10 cellular contexts compared by ENCODE assay signal in the genomic region with DNA sequence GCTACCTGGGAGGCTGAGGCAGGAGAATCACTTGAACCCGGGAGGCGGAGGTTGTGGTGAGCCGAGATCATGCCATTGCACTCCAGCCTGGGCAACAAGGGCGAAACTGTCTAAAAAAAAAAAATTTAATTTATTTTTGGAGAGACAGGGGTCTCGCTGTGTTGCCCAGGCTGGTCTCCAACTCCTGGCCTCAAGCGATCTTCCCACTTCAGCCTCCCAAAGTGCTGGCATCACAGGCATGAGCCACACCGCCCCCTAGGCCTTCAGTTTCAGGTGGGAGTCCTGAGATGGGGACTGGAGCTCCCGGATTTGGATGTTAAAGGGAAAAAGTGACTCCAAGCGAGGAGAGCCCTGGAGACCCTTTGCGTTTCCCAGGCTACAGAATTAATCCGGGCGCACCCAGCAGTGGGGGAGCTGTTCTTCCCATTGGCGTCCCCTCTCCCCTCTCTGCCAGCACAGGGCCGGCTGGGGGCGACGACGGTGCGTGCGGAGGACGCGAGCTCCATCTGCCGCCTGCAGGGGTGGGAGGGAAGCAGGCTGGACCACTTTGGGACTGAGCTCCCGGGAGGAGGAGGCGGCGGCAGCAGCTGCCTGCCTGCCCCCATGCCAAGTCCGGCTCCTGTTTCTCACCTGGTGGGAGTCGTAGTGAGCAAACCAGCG. TPM values are rescaled to one million over a fixed set of nuclear protein-coding genes. Genes with fewer than 3 reads are reported as not detected.
DNase-seq lines count a peak whose midpoint lies in the region; ATAC-seq and TF ChIP-seq lines count a peak whose summit lies in the region.
"Had no signal": no experiment of that assay in that cellular context is flagged by ENCODE, and none has a peak within 500 bp of the region (broad histone marks: within the 10 kb centered on the region; RNA-seq: fewer than 3 reads in every experiment).

No MANE protein-coding gene starts in this region.

- no peak overlapping the region for H3K14ac ChIP-seq in H9 (ENCODE audit: insufficient read depth, low read length)

- peaks cover 7% of the 10 kb centered on the region for H3K9me3 ChIP-seq in H9 (ENCODE audit: control insufficient read depth, low read depth, low read length)
- no peaks in the 10 kb centered on the region for H3K9me3 ChIP-seq in CD8-positive, alpha-beta memory T cell (ENCODE audit: low read length)

- H3K4me1 ChIP-seq in H9 (ENCODE audit: insufficient read depth, low read length): no peaks in the 10 kb centered on the region; the same call in 1 of the 2 replicates
- peaks cover 3% of the 10 kb centered on the region for H3K4me1 ChIP-seq in CD8-positive, alpha-beta memory T cell (ENCODE audit: insufficient read depth, low read length)

- peaks cover 16% of the 10 kb centered on the region for H3K27me3 Mint-ChIP-seq in H9 (ENCODE audit: low read depth)
- H3K27me3 Mint-ChIP-seq in CD8-positive, alpha-beta memory T cell: peaks cover 9 to 35% of the 10 kb centered on the region in 2 donors

- H3K36me3 Mint-ChIP-seq in H9 (ENCODE audit: insufficient read depth in 1 of 3, low read depth in 3 of 3): peaks cover 0 to 7% (median 6%) of the 10 kb centered on the region in 3 experiments; a peak in 4 of 7 replicates
- no peaks in the 10 kb centered on the region for H3K36me3 Mint-ChIP-seq in CD8-positive, alpha-beta memory T cell

- no peak overlapping the region for H4K91ac ChIP-seq in H9 (ENCODE audit: insufficient read length, low read depth, low read length)

- CTCF ChIA-PET in CD8-positive, alpha-beta memory T cell (lab: Charles Lee): interaction anchor here (1.5 kb wide), 1 partner anchor 10 kb away, joined by 3 read pairs; no protein-coding TSS in a partner anchor

- in situ Hi-C loops in astrocyte of the cerebellum (cut with HindIII; ENCODE audit: low sequenced_read_pairs): loop anchor here (5.0 kb wide), 1 partner anchor 46 kb away; no protein-coding TSS in a partner anchor

- peaks cover 7 to 13% of the 10 kb centered on the region in 2 experiments; a peak in 4 of 5 replicates for H3K9me3 Mint-ChIP-seq in H9
- peaks cover 5 to 10% (median 9%) of the 10 kb centered on the region in 5 donors for H3K9me3 Mint-ChIP-seq in CD8-positive, alpha-beta memory T cell

- H3K79me1 ChIP-seq in H9 (ENCODE audit: insufficient read depth, low read depth, low read length, poor library complexity, severe bottlenecking): no peaks in the 10 kb centered on the region

- H2BK120ac ChIP-seq in H9 (ENCODE audit: low read depth, low read length, poor library complexity, severe bottlenecking): no peak overlapping the region

- no peak overlapping the region for H2BK12ac ChIP-seq in H9 (ENCODE audit: insufficient read length, low read depth, low read length)

- H3K4me2 ChIP-seq in H9 (ENCODE audit: insufficient read depth, insufficient read length, low read length): peak overlapping the region; percentile 6

- H3K23me2 ChIP-seq in H9 (ENCODE audit: insufficient read length, low read depth, low read length, poor library complexity, severe bottlenecking): no peaks in the 10 kb centered on the region

- H3K79me2 ChIP-seq in H9 (ENCODE audit: insufficient read depth, low read length): no peaks in the 10 kb centered on the region

- no peak overlapping the region for H4K5ac ChIP-seq in H9 (ENCODE audit: insufficient read length, low read depth, low read length)

- no peak overlapping the region for H2AK5ac ChIP-seq in H9 (ENCODE audit: insufficient read length, low read length)

- H3K4ac ChIP-seq in H9 (ENCODE audit: low read depth, low read length): no peak overlapping the region

- H2AFZ ChIP-seq in H9 (ENCODE audit: low read length): no peak overlapping the region

- no peak overlapping the region for H3K23ac ChIP-seq in H9 (ENCODE audit: insufficient read length, low read depth, low read length)

- POLR2A ChIA-PET in CD8-positive, alpha-beta memory T cell (lab: Charles Lee): no interaction called here

- no peak for ATAC-seq in HG03175 (IDR thresholded peaks at IDR 0.05; ENCODE audit: unreplicated experiment)
- ATAC-seq in GM21390 (IDR thresholded peaks at IDR 0.05; ENCODE audit: unreplicated experiment): no peak
- ATAC-seq: left colon had no signal

- no peak overlapping the region for H4K8ac ChIP-seq in H9 (replicated peaks; ENCODE audit: insufficient read length, low read depth, low read length)

- no peaks in the 10 kb centered on the region for H4K20me1 ChIP-seq in H9 (ENCODE audit: control insufficient read depth, insufficient read depth, insufficient read length)

- no peak overlapping the region for H3K9ac ChIP-seq in H9 (ENCODE audit: extremely low read depth, insufficient read length, low read length)

- no peak overlapping the region for H3K27ac ChIP-seq in H9 (ENCODE audit: insufficient read length, low read depth, low read length)
- H3K27ac ChIP-seq in CD8-positive, alpha-beta memory T cell (ENCODE audit: low read depth, low read length): no peak overlapping the region

- H3K18ac ChIP-seq in H9 (ENCODE audit: insufficient read length, low read depth, low read length): no peak overlapping the region

- H3K27ac Mint-ChIP-seq in H9: no peak overlapping the region; a peak in 1 of 7 replicates
- no peak overlapping the region for H3K27ac Mint-ChIP-seq in CD8-positive, alpha-beta memory T cell
- H3K27ac Mint-ChIP-seq: dendritic cell treated with granulocyte-macrophage colony-stimulating factor and Interleukin-4, amounts not matched to agents 40 ng/mL and 50 ng/mL, for 4 days had no signal

- no peak overlapping the region for H3T11ph ChIP-seq in H9 (ENCODE audit: low read length)

- peaks cover 13 to 15% of the 10 kb centered on the region in 2 experiments for H3K4me1 Mint-ChIP-seq in H9
- H3K4me1 Mint-ChIP-seq in CD8-positive, alpha-beta memory T cell: peaks cover 4 to 9% (median 7%) of the 10 kb centered on the region in 3 donors

- no CpG with 5 or more reads among the region's 28 CpGs for WGBS in H9 (ENCODE audit: extremely low coverage, insufficient read length, low lambda C conversion rate)

- peak; percentile 88 for DNase-seq in D341Med (ENCODE audit: low spot score)
- peak; percentile 93 for DNase-seq in H9
- no peak for DNase-seq in astrocyte of the cerebellum (ENCODE audit: low read depth)
- DNase-seq in lung microvascular endothelial cell (ENCODE audit: low read depth in 2 of 2): peak; percentile 31 to 45
- no peak for DNase-seq in CD8-positive, alpha-beta memory T cell
- DNase-seq: left colon, SHP77 had no signal

- no peak overlapping the region for H3K4me3 ChIP-seq in astrocyte of the cerebellum (ENCODE audit: low read depth, low read length)
- H3K4me3 ChIP-seq in CD8-positive, alpha-beta memory T cell (ENCODE audit: low read length): no peak overlapping the region

- no peak overlapping the region for H2BK5ac ChIP-seq in H9 (ENCODE audit: insufficient read length, low read length)

- no peaks in the 10 kb centered on the region for H3K36me3 ChIP-seq in CD8-positive, alpha-beta memory T cell (ENCODE audit: insufficient read depth, low read length)

- H2BK20ac ChIP-seq in H9 (ENCODE audit: low read depth, low read length, poor library complexity, severe bottlenecking): no peak overlapping the region

- no peak overlapping the region for H3K56ac ChIP-seq in H9 (ENCODE audit: insufficient read length, low read depth, low read length)

- no peaks in the 10 kb centered on the region for H3K27me3 ChIP-seq in H9 (ENCODE audit: insufficient read depth, low read length)
- H3K27me3 ChIP-seq in CD8-positive, alpha-beta memory T cell (ENCODE audit: insufficient read depth, low read length, poor library complexity, severe bottlenecking): no peaks in the 10 kb centered on the region

- peak overlapping the region in 1 of 2 experiments; percentile 32; a peak in 2 of 5 replicates for H3K4me3 Mint-ChIP-seq in H9
- no peak overlapping the region for H3K4me3 Mint-ChIP-seq in CD8-positive, alpha-beta memory T cell
- H3K4me3 Mint-ChIP-seq: dendritic cell treated with granulocyte-macrophage colony-stimulating factor and Interleukin-4, amounts not matched to agents 40 ng/mL and 50 ng/mL, for 4 days had no signal

- TF ChIP-seq CTCF in H9 (conservative IDR thresholded peaks at IDR 0.05): peak; percentile 69
- peak; percentile 23 for TF ChIP-seq CTCF in astrocyte of the cerebellum (IDR thresholded peaks at IDR 0.05; ENCODE audit: low read depth, low read length, missing control alignments)

- H2BK15ac ChIP-seq in H9 (ENCODE audit: low read depth, low read length): no peak overlapping the region

RNA-seq across cellular contexts. Expression of a gene that starts 49.3 kb away (rescaled TPM):
- total RNA-seq in H9 (2021) (182 and 192 TPM in 2 replicates), lung microvascular endothelial cell (50.1 and 50.2 TPM in 2 replicates)
- 100 to 1,000 TPM; 189 to 192 TPM for total RNA-seq in CD8-positive, alpha-beta memory T cell
- polyA plus RNA-seq in CD8-positive, alpha-beta memory T cell: 12.6 TPM

Comparison
In these comparisons a context has a peak if more than half of its experiments do, and no peak if none do; other contexts are left out.
1. DNase-seq: peak in D341Med (single experiment), H9 (single experiment) and lung microvascular endothelial cell (2 of 2); none in astrocyte of the cerebellum (single experiment) and CD8-positive, alpha-beta memory T cell (0 of 5).